8 cellular contexts compared by ENCODE assay signal in the genomic region with DNA sequence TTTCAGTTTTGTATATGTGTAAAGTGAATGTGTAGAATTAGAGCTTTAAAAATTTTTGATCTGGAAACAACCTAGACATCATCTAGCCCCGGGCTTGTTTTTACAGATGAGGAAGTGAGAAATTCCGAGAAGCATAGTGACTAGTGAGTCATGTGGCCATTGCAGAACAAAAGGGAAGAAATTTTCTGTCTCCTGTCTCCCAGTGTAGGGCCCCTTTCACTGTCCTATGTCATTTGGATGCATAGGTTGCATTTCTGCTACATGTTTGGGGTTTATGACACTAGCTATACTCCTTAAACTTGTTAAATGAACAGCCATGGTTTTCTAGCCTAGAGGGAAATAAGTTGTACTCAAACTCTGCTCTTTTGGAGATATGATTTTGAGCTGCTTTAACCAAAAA.
DNase-seq lines count a peak whose midpoint lies in the region; ATAC-seq and TF ChIP-seq lines count a peak whose summit lies in the region.

No MANE protein-coding gene starts in this region.

- no peaks in the 10 kb centered on the region for H3K36me3 Mint-ChIP-seq in endodermal cell (ENCODE audit: low read depth)

- no peaks in the 10 kb centered on the region for H3K9me3 ChIP-seq in endodermal cell (ENCODE audit: control insufficient read depth, low read length)
- no peaks in the 10 kb centered on the region for H3K9me3 ChIP-seq in sigmoid colon
- no peaks in the 10 kb centered on the region for H3K9me3 ChIP-seq in esophagus muscularis mucosa

- peak overlapping the region; percentile 18 for H3K27ac Mint-ChIP-seq in endodermal cell

- ATAC-seq in GM18867 (IDR thresholded peaks at IDR 0.05; ENCODE audit: unreplicated experiment) (peak; percentile 91), HG02981 (IDR thresholded peaks at IDR 0.05; ENCODE audit: unreplicated experiment) (peak; percentile 99)

- H3K9ac ChIP-seq in endodermal cell (ENCODE audit: extremely low read depth, low read length, poor library complexity, severe bottlenecking), result no peak overlapping the region

- H3K4me3 ChIP-seq in AG10803 (ENCODE audit: low read length) (no peak overlapping the region), endodermal cell (ENCODE audit: low read length) (no peak overlapping the region), sigmoid colon (no peak overlapping the region), esophagus muscularis mucosa (no peak overlapping the region)

- H3K27me3 Mint-ChIP-seq in endodermal cell (ENCODE audit: insufficient read depth), result no peaks in the 10 kb centered on the region

- no peak for TF ChIP-seq POLR2A in sigmoid colon (IDR thresholded peaks at IDR 0.05)
- TF ChIP-seq POLR2A in esophagus muscularis mucosa (IDR thresholded peaks at IDR 0.05; ENCODE audit: low read depth), result no peak

- intact Hi-C loops in sigmoid colon (cut with DNase I) (no loop called here), esophagus muscularis mucosa (cut with DNase I) (no loop called here)

- 14 to 23% methylated on average over 2 of the region's 2 CpGs for WGBS in endodermal cell (ENCODE audit: insufficient coverage in 1 of 2, insufficient read length in 1 of 2), 2 experiments
- WGBS in sigmoid colon, 2 donors, result 32 to 44% methylated on average over 2 of the region's 2 CpGs
- WGBS in esophagus muscularis mucosa, result 49% methylated on average over 2 of the region's 2 CpGs

- H3K27me3 ChIP-seq in endodermal cell (ENCODE audit: control insufficient read depth, insufficient read depth, low read length, poor library complexity, severe bottlenecking) (no peaks in the 10 kb centered on the region), sigmoid colon (no peaks in the 10 kb centered on the region), esophagus muscularis mucosa (no peaks in the 10 kb centered on the region)

- no peak for TF ChIP-seq CTCF in AG10803 (conservative IDR thresholded peaks at IDR 0.05; ENCODE audit: low read length)
- TF ChIP-seq CTCF in endodermal cell (conservative IDR thresholded peaks at IDR 0.05), result no peak
- no peak for TF ChIP-seq CTCF in sigmoid colon (IDR thresholded peaks at IDR 0.05)
- no peak for TF ChIP-seq CTCF in esophagus muscularis mucosa (IDR thresholded peaks at IDR 0.05)

- no peak overlapping the region for H3K4me3 Mint-ChIP-seq in endodermal cell

- peak; percentile 49 for DNase-seq in AG10803 (ENCODE audit: low read depth)
- DNase-seq in RPMI7951 (ENCODE audit: low read depth), result peak; percentile 19
- DNase-seq in endodermal cell, result peak; percentile 59
- peak; percentile 32 for DNase-seq in pulmonary artery endothelial cell (ENCODE audit: low read depth, low spot score)
- no peak for DNase-seq in sigmoid colon
- no peak for DNase-seq in esophagus muscularis mucosa (ENCODE audit: extremely low spot score)

- peaks cover 29% of the 10 kb centered on the region for H3K4me1 Mint-ChIP-seq in endodermal cell

- H3K9me3 Mint-ChIP-seq in endodermal cell, result no peaks in the 10 kb centered on the region

- no peaks in the 10 kb centered on the region for H3K4me1 ChIP-seq in endodermal cell (ENCODE audit: control insufficient read depth, insufficient read depth, low read length)
- peaks cover 0 to 23% (median 17%) of the 10 kb centered on the region in 4 donors for H3K4me1 ChIP-seq in sigmoid colon
- peaks cover 29 to 55% (median 48%) of the 10 kb centered on the region in 4 donors for H3K4me1 ChIP-seq in esophagus muscularis mucosa

- H3K27ac ChIP-seq in endodermal cell (ENCODE audit: low read depth, low read length) (no peak overlapping the region), sigmoid colon (no peak overlapping the region), esophagus muscularis mucosa (replicated peaks in 1 of 4) (no peak overlapping the region)

- H3K36me3 ChIP-seq in endodermal cell (ENCODE audit: control insufficient read depth, insufficient read depth, low read length), result no peaks in the 10 kb centered on the region
- H3K36me3 ChIP-seq in sigmoid colon, result no peaks in the 10 kb centered on the region
- no peaks in the 10 kb centered on the region for H3K36me3 ChIP-seq in esophagus muscularis mucosa

- TF ChIP-seq EP300 in sigmoid colon (IDR thresholded peaks at IDR 0.05) (no peak), esophagus muscularis mucosa (IDR thresholded peaks at IDR 0.05) (no peak)

Comparison
In these comparisons a context has a peak if more than half of its experiments do, and no peak if none do; other contexts are left out.
1. DNase-seq: peak in AG10803 (single experiment), RPMI7951 (single experiment), endodermal cell (single experiment) and pulmonary artery endothelial cell (single experiment); none in sigmoid colon (single experiment) and esophagus muscularis mucosa (single experiment).